In genomic region chr18:75249672-75250470, GRCh38 we compare ENCODE assay signal across 1 cellular context.
TF ChIP-seq lines count a peak whose summit lies in the region.

No MANE protein-coding gene starts in this region.

TF ChIP-seq in HepG2, 621 proteins besides CTCF, POLR2A, EP300 and RAD21:
- peak; percentile 97 for TF ChIP-seq ZSCAN25 (CRISPR knock-in tag; IDR thresholded peaks at IDR 0.05)
- TF ChIP-seq MIER3 (CRISPR knock-in tag; IDR thresholded peaks at IDR 0.05; ENCODE audit: borderline replicate concordance) = no peak
